ENCODE assay signal across 20 cellular contexts in the genomic region with DNA sequence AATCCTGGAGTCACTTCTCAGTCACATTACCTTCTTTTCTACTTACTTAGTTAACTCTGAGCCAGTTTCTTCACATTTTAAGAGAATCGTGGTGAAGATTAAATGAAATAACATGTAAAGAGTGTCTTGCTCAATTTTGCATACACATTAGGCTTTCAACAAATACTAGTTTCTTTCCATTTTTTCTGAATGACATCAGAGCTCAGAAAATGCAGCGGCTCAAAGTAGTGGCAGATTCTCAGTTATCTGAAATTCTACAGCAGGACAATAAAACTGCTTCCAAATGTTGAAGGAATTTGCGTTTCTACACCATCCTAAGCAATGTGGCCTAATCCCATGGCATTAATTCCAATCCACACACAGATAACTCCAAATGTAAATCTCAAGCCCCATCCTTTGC.
"Had no signal": no experiment of that assay in that cellular context is flagged by ENCODE, and none has a peak within 500 bp of the region (broad histone marks: within the 10 kb centered on the region; RNA-seq: fewer than 3 reads in every experiment).

No MANE protein-coding gene starts in this region.

- H3K4me3 ChIP-seq: hepatocyte, lung, psoas muscle, right lobe of liver, spleen, testis, transverse colon had no signal

- H3K4me2 ChIP-seq: hepatocyte had no signal

- H3K27ac ChIP-seq: foreskin keratinocyte, hepatocyte, neutrophil, psoas muscle, right lobe of liver, spleen, transverse colon had no signal

- H3K27me3 ChIP-seq: foreskin keratinocyte, hepatocyte, neutrophil, right lobe of liver, spleen, testis, transverse colon had no signal

- H3K9me3 ChIP-seq: neutrophil, right lobe of liver, testis, transverse colon had no signal

- DNase-seq: effector memory CD4-positive, alpha-beta T cell; foreskin keratinocyte; head of caudate nucleus; left colon; left ventricle myocardium superior; mesenchymal stem cell; naive B cell; psoas muscle; right lobe of liver; spleen; stimulated activated CD4-positive, alpha-beta T cell treated with anti-CD3 and anti-CD28 coated beads, Interleukin-15, amount 100 ng/mL, for 24 hours; stimulated activated CD4-positive, alpha-beta T cell treated with anti-CD3 and anti-CD28 coated beads, Interleukin-1b, Interleukin-23, amount 100 ng/mL, for 48 hours; stimulated activated CD4-positive, alpha-beta T cell treated with anti-CD3 and anti-CD28 coated beads, Interleukin-4, amount 100 ng/mL, for 24 hours; stimulated activated naive B cell treated with anti-CD40 and anti-IgM and Interleukin-4, amounts not matched to agents 10 μg/mL and 1 μg/mL and 100 μg/mL, for 72 hours; stimulated activated naive CD8-positive, alpha-beta T cell treated with anti-CD3 and anti-CD28 coated beads, Interleukin-15, amount 100 ng/mL, for 72 hours; testis; transverse colon had no signal

- H2AFZ ChIP-seq: hepatocyte had no signal

- H3K79me2 ChIP-seq: hepatocyte had no signal

- H3K36me3 ChIP-seq: neutrophil, right lobe of liver, spleen, transverse colon had no signal

- H3K4me1 ChIP-seq: foreskin keratinocyte, psoas muscle, right lobe of liver, spleen, transverse colon had no signal
